ENCODE assay signal across 14 cellular contexts in the genomic region with DNA sequence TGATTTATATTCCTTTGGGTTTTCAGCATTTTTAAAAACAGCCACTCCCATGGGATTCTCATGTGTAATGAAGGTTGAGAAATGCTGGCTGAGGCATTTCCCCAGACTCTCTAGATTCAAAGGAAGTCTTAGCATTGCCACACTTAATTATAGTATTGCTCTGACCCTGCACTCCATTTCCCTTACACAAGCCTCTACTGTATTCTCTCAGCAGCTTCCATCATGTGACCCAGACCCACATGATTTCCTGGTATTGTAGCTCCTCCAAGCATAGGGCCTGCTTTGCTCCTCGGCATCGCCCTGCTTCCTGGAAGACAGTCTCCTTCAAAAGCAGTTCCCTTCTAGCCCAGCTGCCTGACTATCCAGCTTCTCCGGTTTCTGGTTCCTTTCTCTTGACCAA.
DNase-seq lines count a peak whose midpoint lies in the region; ATAC-seq and TF ChIP-seq lines count a peak whose summit lies in the region.
"Had no signal": no experiment of that assay in that cellular context is flagged by ENCODE, and none has a peak within 500 bp of the region (broad histone marks: within the 10 kb centered on the region; RNA-seq: fewer than 3 reads in every experiment).

No MANE protein-coding gene starts in this region.

- H3K9ac ChIP-seq in skeletal muscle tissue (ENCODE audit: low read depth in 1 of 3, low read length in 3 of 3), result no peak overlapping the region

- TF ChIP-seq CTCF in endothelial cell (IDR thresholded peaks at IDR 0.05; ENCODE audit: unreplicated experiment) (no peak), right lobe of liver (IDR thresholded peaks at IDR 0.05) (no peak), GM10248 (IDR thresholded peaks at IDR 0.05; ENCODE audit: control extremely low read depth, extremely low read depth, low read depth, missing control alignments) (no peak), GM13976 (IDR thresholded peaks at IDR 0.05; ENCODE audit: borderline replicate concordance, control extremely low read depth, extremely low read depth, insufficient read depth, missing control alignments) (no peak)

- DNase-seq in Daoy (ENCODE audit: low read depth) (peak; percentile 21), endothelial cell (ENCODE audit: low spot score) (peak; percentile 52), right lobe of liver (peak in 2 of 3 donors; percentile 31 to 51), GM10248 (ENCODE audit: extremely low spot score) (no peak), GM13976 (ENCODE audit: low spot score) (no peak)
- DNase-seq: BE2C, esophagus squamous epithelium, NCI-H1436, nephron progenitor cell, SIG-M5 had no signal

- H3K36me3 ChIP-seq in right lobe of liver (no peaks in the 10 kb centered on the region), skeletal muscle tissue (ENCODE audit: control insufficient read depth in 3 of 3, insufficient read depth in 3 of 3, low read length in 3 of 3) (no peaks in the 10 kb centered on the region)
- H3K36me3 ChIP-seq: BE2C, esophagus squamous epithelium had no signal

- TF ChIP-seq POLR2A in right lobe of liver (IDR thresholded peaks at IDR 0.05), result no peak

- H3K27ac ChIP-seq in right lobe of liver, result no peak overlapping the region
- H3K27ac ChIP-seq in skeletal muscle tissue (ENCODE audit: low read depth, low read length), result peak overlapping the region; percentile 75

- peaks cover 0 to 9% (median 0%) of the 10 kb centered on the region in 4 donors for H3K4me1 ChIP-seq in right lobe of liver
- peaks cover 0 to 2% (median 0%) of the 10 kb centered on the region in 3 donors for H3K4me1 ChIP-seq in skeletal muscle tissue (ENCODE audit: control insufficient read depth in 3 of 3, insufficient read depth in 3 of 3, low read length in 3 of 3)
- H3K4me1 ChIP-seq: BE2C had no signal

- H3K9me3 ChIP-seq in right lobe of liver, result no peaks in the 10 kb centered on the region
- H3K9me3 ChIP-seq in skeletal muscle tissue (ENCODE audit: control insufficient read depth in 3 of 3, low read length in 3 of 3), result no peaks in the 10 kb centered on the region
- H3K9me3 ChIP-seq: BE2C, esophagus squamous epithelium had no signal

- 61% methylated on average over 3 of the region's 3 CpGs for WGBS in right lobe of liver (ENCODE audit: insufficient coverage, low coverage, low lambda C conversion rate, missing lambda C conversion rate)

- CTCF ChIA-PET in GM10248 (lab: Yijun Ruan, JAX), result no interaction called here

- H3K4me3 ChIP-seq in right lobe of liver (no peak overlapping the region), skeletal muscle tissue (ENCODE audit: low read length in 3 of 3) (no peak overlapping the region)
- H3K4me3 ChIP-seq: esophagus squamous epithelium had no signal

- in situ Hi-C loops in GM13976 (cut with MboI; ENCODE audit: low sequenced_read_pairs, unreplicated experiment), result no loop called here

- H3K4me1 Mint-ChIP-seq in endothelial cell (ENCODE audit: unreplicated experiment), result peaks cover 22% of the 10 kb centered on the region
- H3K4me1 Mint-ChIP-seq: activated naive CD4-positive, alpha-beta T cell treated with anti-CD3 and anti-CD28 coated beads, Interleukin-2, amount 50 U/mL, for 24 hours had no signal

- no peaks in the 10 kb centered on the region for H3K27me3 Mint-ChIP-seq in endothelial cell (ENCODE audit: unreplicated experiment)
- H3K27me3 Mint-ChIP-seq: activated naive CD4-positive, alpha-beta T cell treated with anti-CD3 and anti-CD28 coated beads, Interleukin-2, amount 50 U/mL, for 24 hours had no signal

- peak; percentile 78 to 84 (median 82) for ATAC-seq in right lobe of liver
- ATAC-seq in GM19023 (IDR thresholded peaks at IDR 0.05; ENCODE audit: unreplicated experiment), result no peak
- no peak for ATAC-seq in HG03039 (IDR thresholded peaks at IDR 0.05; ENCODE audit: unreplicated experiment)

- peaks cover 9% of the 10 kb centered on the region for H3K9me3 Mint-ChIP-seq in endothelial cell (ENCODE audit: unreplicated experiment)

- POLR2A ChIA-PET in GM10248 (lab: Yijun Ruan, JAX), result no interaction called here

- intact Hi-C loops in right lobe of liver (cut with DNase I), result no loop called here

- H3K4me3 Mint-ChIP-seq in endothelial cell (ENCODE audit: unreplicated experiment), result no peak overlapping the region
- H3K4me3 Mint-ChIP-seq: activated naive CD4-positive, alpha-beta T cell treated with anti-CD3 and anti-CD28 coated beads, Interleukin-2, amount 50 U/mL, for 24 hours; nephron progenitor cell had no signal

- H3K27ac Mint-ChIP-seq in endothelial cell (ENCODE audit: unreplicated experiment), result peak overlapping the region; percentile 22
- H3K27ac Mint-ChIP-seq: activated naive CD4-positive, alpha-beta T cell treated with anti-CD3 and anti-CD28 coated beads, Interleukin-2, amount 50 U/mL, for 24 hours; nephron progenitor cell had no signal

- H3K27me3 ChIP-seq in right lobe of liver (no peaks in the 10 kb centered on the region), skeletal muscle tissue (ENCODE audit: control insufficient read depth in 3 of 3, insufficient read depth in 3 of 3, low read length in 3 of 3) (no peaks in the 10 kb centered on the region)
- H3K27me3 ChIP-seq: BE2C, esophagus squamous epithelium had no signal

- H3K36me3 Mint-ChIP-seq in endothelial cell (ENCODE audit: low read depth, unreplicated experiment), result peaks cover 8% of the 10 kb centered on the region
- H3K36me3 Mint-ChIP-seq: activated naive CD4-positive, alpha-beta T cell treated with anti-CD3 and anti-CD28 coated beads, Interleukin-2, amount 50 U/mL, for 24 hours had no signal

Comparison
In these comparisons a context has a peak if more than half of its experiments do, and no peak if none do; other contexts are left out.
1. DNase-seq: peak in Daoy (single experiment), endothelial cell (single experiment) and right lobe of liver (2 of 3); none in GM10248 (single experiment) and GM13976 (single experiment).
2. ATAC-seq: peak in right lobe of liver (4 of 4); none in GM19023 (single experiment) and HG03039 (single experiment).